Comparison of ENCODE assay signal across 7 cellular contexts in genomic region chr17:46770818-46771600, GRCh38. TPM values are rescaled to one million over a fixed set of nuclear protein-coding genes. Genes with fewer than 3 reads are reported as not detected.
DNase-seq lines count a peak whose midpoint lies in the region; TF ChIP-seq lines count a peak whose summit lies in the region.

No MANE protein-coding gene starts in this region.

- peak overlapping the region; percentile 78 for H3K4me2 ChIP-seq in neuronal stem cell (ENCODE audit: insufficient read depth, low read length, poor library complexity, severe bottlenecking)

- H4K91ac ChIP-seq in neuronal stem cell (ENCODE audit: low read depth, low read length, poor library complexity): no peak overlapping the region

- H2BK15ac ChIP-seq in neuronal stem cell (ENCODE audit: low read length): peak overlapping the region; percentile 93

- DNase-seq in G401 (ENCODE audit: low spot score) (peak; percentile 20), fibroblast of mammary gland (ENCODE audit: low read depth) (peak; percentile 47), neuronal stem cell (ENCODE audit: low spot score) (peak; percentile 54), SIG-M5 treated with dmso at 0.1 percent for 504 hours (lab: John Stamatoyannopoulos, UW; ENCODE audit: unreplicated experiment) (no peak), UCSD-AML1 (lab: John Stamatoyannopoulos, UW; ENCODE audit: unreplicated experiment) (no peak)

- in situ Hi-C loops in G401 (cut with HindIII; ENCODE audit: low sequenced_read_pairs): no loop called here

- no peak overlapping the region for H2BK5ac ChIP-seq in neuronal stem cell (ENCODE audit: low read length)

- peaks cover 0 to 39% of the 10 kb centered on the region in 2 donors for H3K36me3 ChIP-seq in neuronal stem cell (replicated peaks in 1 of 2; ENCODE audit: control insufficient read depth in 2 of 2, insufficient read depth in 2 of 2, low read length in 2 of 2)

- H3K4me1 ChIP-seq in neuronal stem cell (ENCODE audit: control insufficient read depth in 2 of 2, insufficient read depth in 1 of 2, low read depth in 1 of 2, low read length in 2 of 2): peaks cover 3 to 23% of the 10 kb centered on the region in 2 donors

- no peak for TF ChIP-seq EP300 in Ishikawa (IDR thresholded peaks at IDR 0.05; ENCODE audit: borderline replicate concordance)

- no peaks in the 10 kb centered on the region for H3K9me3 ChIP-seq in neuronal stem cell (replicated peaks in 1 of 2; ENCODE audit: control insufficient read depth in 2 of 2, insufficient read depth in 1 of 2, low read depth in 1 of 2, low read length in 2 of 2)

- H3K27ac ChIP-seq in neuronal stem cell (replicated peaks; ENCODE audit: low read length): peak overlapping the region; percentile 75

- peak overlapping the region; percentile 93 for H3K18ac ChIP-seq in neuronal stem cell (ENCODE audit: low read length)

- no peak overlapping the region for H3K14ac ChIP-seq in neuronal stem cell (ENCODE audit: low read length)

- no peak overlapping the region for H4K8ac ChIP-seq in neuronal stem cell (ENCODE audit: low read depth, low read length)

- no peak for TF ChIP-seq RAD21 in Ishikawa (IDR thresholded peaks at IDR 0.05; ENCODE audit: low read depth)

- H3K4ac ChIP-seq in neuronal stem cell (ENCODE audit: low read length): no peak overlapping the region

- WGBS in neuronal stem cell (ENCODE audit: extremely low coverage in 2 of 2, insufficient read length in 2 of 2, insufficient replicate concordance in 1 of 2), 2 donors: no CpG with 5 or more reads among the region's 79 CpGs

- H3K23ac ChIP-seq in neuronal stem cell (ENCODE audit: low read depth, low read length, poor library complexity): no peak overlapping the region

- H3K79me1 ChIP-seq in neuronal stem cell (ENCODE audit: low read depth, low read length): peaks cover 2% of the 10 kb centered on the region

- peak overlapping the region; percentile 47 for H3K4me3 ChIP-seq in WI38 (ENCODE audit: low read depth, low read length)
- peak overlapping the region; percentile 6 for H3K4me3 ChIP-seq in fibroblast of mammary gland (ENCODE audit: control insufficient read depth, low read depth, low read length)
- H3K4me3 ChIP-seq in neuronal stem cell (ENCODE audit: low read length in 2 of 2): peak overlapping the region; percentile 39 to 74

- peak overlapping the region; percentile 65 for H2BK120ac ChIP-seq in neuronal stem cell (ENCODE audit: low read depth, low read length)

- peak overlapping the region; percentile 98 for H2AK5ac ChIP-seq in neuronal stem cell (ENCODE audit: low read depth, low read length)

- TF ChIP-seq CTCF in WI38 (IDR thresholded peaks at IDR 0.05; ENCODE audit: low read depth, low read length) (no peak), fibroblast of mammary gland (conservative IDR thresholded peaks at IDR 0.05; ENCODE audit: control insufficient read depth, insufficient read depth, low read depth, low read length) (no peak)

- H2BK12ac ChIP-seq in neuronal stem cell (ENCODE audit: low read length): peak overlapping the region; percentile 48

- H3K27me3 ChIP-seq in neuronal stem cell (ENCODE audit: control insufficient read depth in 3 of 3, insufficient read depth in 3 of 3, low read depth in 1 of 3, low read length in 3 of 3): peaks cover 0 to 26% (median 0%) of the 10 kb centered on the region in 3 experiments

- peak overlapping the region; percentile 0 for H3K9ac ChIP-seq in neuronal stem cell (ENCODE audit: low read depth, low read length, poor library complexity)

- peak overlapping the region; percentile 71 for H2AFZ ChIP-seq in neuronal stem cell (ENCODE audit: low read length)

TF ChIP-seq in Ishikawa, 13 proteins besides CTCF, POLR2A, EP300 and RAD21:
- TF ChIP-seq ZBTB7A (IDR thresholded peaks at IDR 0.05; ENCODE audit: low read depth) (peak; percentile 36), FOXM1 (IDR thresholded peaks at IDR 0.05; ENCODE audit: borderline replicate concordance, low read depth) (no peak), CEBPB (IDR thresholded peaks at IDR 0.05) (no peak), MAX (IDR thresholded peaks at IDR 0.05) (peak; percentile 30), TAF1 (IDR thresholded peaks at IDR 0.05; ENCODE audit: low read depth) (peak; percentile 45; the same call in 1 of the 2 replicates), CREB1 (IDR thresholded peaks at IDR 0.05; ENCODE audit: low read depth) (no peak), EGR1 (IDR thresholded peaks at IDR 0.05) (peak; percentile 74)

RNA-seq across cellular contexts. Expression of gene WNT3, which starts 47.5 kb away (rescaled TPM):
- total RNA-seq in G401 (2014; rRNA removed; shearing (Covaris generic)): not detected in 2 replicates
- 6.1 TPM for polyA plus RNA-seq in neuronal stem cell (2013, experiment 1 of 2)
- polyA plus RNA-seq in neuronal stem cell (2013, experiment 2 of 2): 6.0 TPM

Comparison
In these comparisons a context has a peak if more than half of its experiments do, and no peak if none do; other contexts are left out.
1. DNase-seq: peak in G401 (single experiment), fibroblast of mammary gland (single experiment) and neuronal stem cell (single experiment); none in SIG-M5 treated with dmso at 0.1 percent for 504 hours (single experiment) and UCSD-AML1 (single experiment).
2. H3K4me3 ChIP-seq: peak in every context shown above with its lines; median percentile 56 in neuronal stem cell; 47 in WI38; 6 in fibroblast of mammary gland.